Comparison of ENCODE assay signal across 20 cellular contexts in the genomic region with DNA sequence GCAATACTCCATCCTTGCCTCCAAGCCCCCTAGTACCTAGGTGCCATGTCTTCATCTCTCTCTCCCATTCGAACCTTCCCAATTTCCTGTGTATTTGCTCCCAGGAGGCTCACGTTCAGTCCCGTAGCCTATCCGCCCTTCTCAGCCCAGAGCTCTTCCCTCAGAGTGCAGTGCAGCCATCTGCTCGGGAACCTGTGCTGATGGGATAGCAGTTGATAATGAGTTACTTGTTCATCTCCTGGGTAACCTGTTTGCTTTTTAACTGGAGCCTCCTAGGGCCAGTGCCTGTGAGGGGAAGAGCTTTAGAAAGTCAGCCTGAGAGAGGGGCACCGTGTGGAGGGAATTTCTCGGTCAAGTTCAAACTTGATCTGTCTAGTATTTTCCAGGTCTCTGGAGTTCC.
DNase-seq lines count a peak whose midpoint lies in the region; ATAC-seq, FAIRE-seq and TF ChIP-seq lines count a peak whose summit lies in the region.
"Had no signal": no experiment of that assay in that cellular context is flagged by ENCODE, and none has a peak within 500 bp of the region (broad histone marks: within the 10 kb centered on the region; RNA-seq: fewer than 3 reads in every experiment).

No MANE protein-coding gene starts in this region.

- intact Hi-C loops in upper lobe of right lung (cut with DNase I): no loop called here
- intact Hi-C loops in lower leg skin (cut with DNase I; ENCODE audit: low total_unique reads): no loop called here

- H3K4me3 ChIP-seq in upper lobe of right lung (no peak overlapping the region), lower leg skin (ENCODE audit: low read depth, poor library complexity, severe bottlenecking) (no peak overlapping the region)
- H3K4me3 ChIP-seq: BLaER1, GM12878 had no signal

- TF ChIP-seq POLR2A in lower leg skin (IDR thresholded peaks at IDR 0.05): no peak

- peak; percentile 24 for ATAC-seq in upper lobe of right lung
- ATAC-seq: GM12878 had no signal

- no peaks in the 10 kb centered on the region for H3K9me3 ChIP-seq in upper lobe of right lung
- H3K9me3 ChIP-seq: BLaER1 had no signal

- no peaks in the 10 kb centered on the region for H3K36me3 ChIP-seq in upper lobe of right lung
- H3K36me3 ChIP-seq: BLaER1 had no signal

- FAIRE-seq in urothelium cell line (lab: Jason Lieb, UNC): no peak
- FAIRE-seq: GM12878, H54 had no signal

- H3K27ac Mint-ChIP-seq in glutamatergic neuron (ENCODE audit: unreplicated experiment): peak overlapping the region; percentile 7
- H3K27ac Mint-ChIP-seq: CD4-positive, alpha-beta memory T cell; HFFc6 had no signal

- DNase-seq in NCI-H2171 treated with DMSO at 0.1 percent for 48 hours (lab: John Stamatoyannopoulos, UW): peak; percentile 33
- no peak for DNase-seq in NCI-H2171 (lab: John Stamatoyannopoulos, UW)
- DNase-seq in NCI-H524 (lab: John Stamatoyannopoulos, UW): peak; percentile 37 to 79
- DNase-seq in glutamatergic neuron: peak; percentile 28
- DNase-seq in upper lobe of right lung: no peak
- DNase-seq in urothelium cell line (ENCODE audit: low spot score): no peak
- no peak for DNase-seq in NCI-H1105 treated with DMSO at 0.1 percent for 48 hours (lab: John Stamatoyannopoulos, UW)
- no peak for DNase-seq in lower leg skin (ENCODE audit: low spot score in 2 of 2)
- DNase-seq: 8988T; CD4-positive, alpha-beta memory T cell; DMS53; DND-41; EL; HCEC 1CT; HFFc6 had no signal

- H3K4me1 Mint-ChIP-seq in glutamatergic neuron (ENCODE audit: low read depth, unreplicated experiment): peaks cover 25% of the 10 kb centered on the region
- H3K4me1 Mint-ChIP-seq: CD14-positive monocyte; CD4-positive, alpha-beta memory T cell had no signal

- peak overlapping the region; percentile 13 for H3K4me3 Mint-ChIP-seq in glutamatergic neuron (ENCODE audit: unreplicated experiment)
- H3K4me3 Mint-ChIP-seq: CD4-positive, alpha-beta memory T cell; HFFc6 had no signal

- H3K36me3 Mint-ChIP-seq in glutamatergic neuron (ENCODE audit: unreplicated experiment): no peaks in the 10 kb centered on the region
- H3K36me3 Mint-ChIP-seq: CD14-positive monocyte; CD4-positive, alpha-beta memory T cell had no signal

- no peaks in the 10 kb centered on the region for H3K27me3 ChIP-seq in upper lobe of right lung
- H3K27me3 ChIP-seq: BLaER1 had no signal

- no peaks in the 10 kb centered on the region for H3K27me3 Mint-ChIP-seq in glutamatergic neuron (ENCODE audit: unreplicated experiment)

- no peaks in the 10 kb centered on the region for H3K4me1 ChIP-seq in upper lobe of right lung
- H3K4me1 ChIP-seq: BLaER1 had no signal

- peaks cover 5% of the 10 kb centered on the region for H3K9me3 Mint-ChIP-seq in glutamatergic neuron (ENCODE audit: unreplicated experiment)
- H3K9me3 Mint-ChIP-seq: CD14-positive monocyte; CD4-positive, alpha-beta memory T cell; HFFc6 had no signal

- WGBS in lower leg skin, 2 donors: 73 to 85% methylated on average over 7 of the region's 7 CpGs

- H3K27ac ChIP-seq in upper lobe of right lung: no peak overlapping the region
- H3K27ac ChIP-seq: BLaER1, HL-60 had no signal

- TF ChIP-seq CTCF in glutamatergic neuron (IDR thresholded peaks at IDR 0.05; ENCODE audit: partially characterized antibody, unreplicated experiment): no peak
- no peak for TF ChIP-seq CTCF in upper lobe of right lung (IDR thresholded peaks at IDR 0.05)
- no peak for TF ChIP-seq CTCF in lower leg skin (IDR thresholded peaks at IDR 0.05)

Comparison
In these comparisons a context has a peak if more than half of its experiments do, and no peak if none do; other contexts are left out.
1. DNase-seq: peak in NCI-H2171 treated with DMSO at 0.1 percent for 48 hours (single experiment), NCI-H524 (2 of 2) and glutamatergic neuron (single experiment); none in NCI-H2171 (single experiment), upper lobe of right lung (single experiment), urothelium cell line (single experiment), NCI-H1105 treated with DMSO at 0.1 percent for 48 hours (single experiment) and lower leg skin (0 of 2).